In the genomic region with DNA sequence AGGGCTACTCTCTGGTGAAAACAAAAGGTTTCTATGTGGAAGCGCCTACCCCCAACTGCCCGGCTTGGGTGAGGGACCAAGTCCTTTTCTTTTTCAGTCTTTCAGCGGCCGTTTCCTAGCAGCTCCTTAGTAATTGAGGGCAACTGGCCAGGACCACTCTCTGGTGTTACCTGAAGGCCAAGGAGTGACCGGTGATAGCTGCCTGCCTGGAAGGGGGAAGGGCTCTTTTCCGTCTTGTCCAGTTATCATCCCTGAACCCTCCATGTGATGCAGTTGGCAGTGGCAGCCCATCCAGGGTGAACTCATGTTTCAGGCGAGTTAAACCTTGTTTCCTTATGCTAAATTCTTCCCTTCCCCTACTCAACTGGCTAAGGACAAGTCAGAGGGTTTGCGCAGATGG, we compare ENCODE assay signal across 20 cellular contexts. TPM values are rescaled to one million over a fixed set of nuclear protein-coding genes. Genes with fewer than 3 reads are reported as not detected.
DNase-seq lines count a peak whose midpoint lies in the region; ATAC-seq, FAIRE-seq and TF ChIP-seq lines count a peak whose summit lies in the region.
"Had no signal": no experiment of that assay in that cellular context is flagged by ENCODE, and none has a peak within 500 bp of the region (broad histone marks: within the 10 kb centered on the region; RNA-seq: fewer than 3 reads in every experiment).

No MANE protein-coding gene starts in this region.

- no peak overlapping the region for H4K91ac ChIP-seq in neuronal stem cell (ENCODE audit: low read depth, low read length, poor library complexity)

- H3K27me3 Mint-ChIP-seq in endothelial cell (ENCODE audit: unreplicated experiment) (peaks cover 2% of the 10 kb centered on the region), progenitor cell of endocrine pancreas (peaks cover 19% of the 10 kb centered on the region)

- no peaks in the 10 kb centered on the region for H3K79me2 ChIP-seq in OCI-LY7 (ENCODE audit: insufficient read depth, low read depth, low read length)

- no peak overlapping the region for H3K4ac ChIP-seq in neuronal stem cell (ENCODE audit: low read length)

- H2BK12ac ChIP-seq in neuronal stem cell (ENCODE audit: low read length), result no peak overlapping the region

- WGBS in neuronal stem cell (ENCODE audit: extremely low coverage in 2 of 2, insufficient read length in 2 of 2, insufficient replicate concordance in 1 of 2), 2 donors, result no CpG with 5 or more reads among the region's 8 CpGs
- WGBS in small intestine, 3 donors, result 88 to 94% (median 89%) methylated on average over 7 to 8 of the region's 8 CpGs

- H3K18ac ChIP-seq in neuronal stem cell (ENCODE audit: low read length), result peak overlapping the region; percentile 4

- H3K9me3 ChIP-seq in ES-I3 (ENCODE audit: control insufficient read depth, insufficient read depth, low read length), result 0 out of 2 replicates have a peak, but pooled peaks cover 3% of the 10 kb centered on the region
- H3K9me3 ChIP-seq in OCI-LY7 (ENCODE audit: low read length), result no peaks in the 10 kb centered on the region
- no peaks in the 10 kb centered on the region for H3K9me3 ChIP-seq in neuronal stem cell (replicated peaks in 1 of 2; ENCODE audit: control insufficient read depth in 2 of 2, insufficient read depth in 1 of 2, low read depth in 1 of 2, low read length in 2 of 2)
- H3K9me3 ChIP-seq in small intestine (ENCODE audit: control insufficient read depth, low read depth), result no peaks in the 10 kb centered on the region
- H3K9me3 ChIP-seq: HAP-1, MG63 had no signal

- no peak overlapping the region for H3K14ac ChIP-seq in neuronal stem cell (ENCODE audit: low read length)

- ATAC-seq in HG02981 (IDR thresholded peaks at IDR 0.05; ENCODE audit: unreplicated experiment), result no peak

- H3K27ac Mint-ChIP-seq in endothelial cell (ENCODE audit: unreplicated experiment), result peak overlapping the region; percentile 14
- H3K27ac Mint-ChIP-seq in progenitor cell of endocrine pancreas, result no peak overlapping the region
- H3K27ac Mint-ChIP-seq: CD4-positive, alpha-beta T cell; IgD-negative memory B cell had no signal

- H3K36me3 ChIP-seq in ES-I3 (ENCODE audit: insufficient read depth, low read length) (no peaks in the 10 kb centered on the region; the same call in 1 of the 2 replicates), OCI-LY7 (ENCODE audit: insufficient read depth, low read length) (no peaks in the 10 kb centered on the region), neuronal stem cell (replicated peaks in 1 of 2; ENCODE audit: control insufficient read depth in 2 of 2, insufficient read depth in 2 of 2, low read length in 2 of 2) (no peaks in the 10 kb centered on the region), small intestine (ENCODE audit: control insufficient read depth in 2 of 2, insufficient read depth in 2 of 2, low read length in 2 of 2) (no peaks in the 10 kb centered on the region)
- H3K36me3 ChIP-seq: HAP-1, MG63 had no signal

- H3K27me3 ChIP-seq in neuronal stem cell (ENCODE audit: control insufficient read depth in 3 of 3, insufficient read depth in 3 of 3, low read depth in 1 of 3, low read length in 3 of 3) (peaks cover 0 to 37% (median 2%) of the 10 kb centered on the region in 3 experiments), small intestine (ENCODE audit: control insufficient read depth in 2 of 2, insufficient read depth in 2 of 2, low read length in 2 of 2) (no peaks in the 10 kb centered on the region)
- H3K27me3 ChIP-seq: MG63 had no signal

- H2BK15ac ChIP-seq in neuronal stem cell (ENCODE audit: low read length), result no peak overlapping the region

- no peak overlapping the region for H2AK5ac ChIP-seq in neuronal stem cell (ENCODE audit: low read depth, low read length)

- TF ChIP-seq CTCF in OCI-LY7 (conservative IDR thresholded peaks at IDR 0.05; ENCODE audit: low read length) (no peak), endothelial cell (IDR thresholded peaks at IDR 0.05; ENCODE audit: unreplicated experiment) (no peak), progenitor cell of endocrine pancreas (IDR thresholded peaks at IDR 0.05; ENCODE audit: unreplicated experiment) (no peak)

- H2AFZ ChIP-seq in OCI-LY7 (ENCODE audit: low read length) (0 out of 2 replicates have a peak overlapping the region, but pooled peaks have one; percentile 21), neuronal stem cell (ENCODE audit: low read length) (no peak overlapping the region)
- H2AFZ ChIP-seq: PC-9 had no signal

- H3K9me3 Mint-ChIP-seq in endothelial cell (ENCODE audit: unreplicated experiment) (no peaks in the 10 kb centered on the region), progenitor cell of endocrine pancreas (ENCODE audit: low read depth) (no peaks in the 10 kb centered on the region)
- H3K9me3 Mint-ChIP-seq: CD4-positive, alpha-beta T cell; IgD-negative memory B cell had no signal

- no peaks in the 10 kb centered on the region for H4K20me1 ChIP-seq in OCI-LY7 (ENCODE audit: insufficient read depth, low read length)

- H3K9me2 ChIP-seq in OCI-LY7 (ENCODE audit: insufficient read depth, low read length), result no peaks in the 10 kb centered on the region

- no peaks in the 10 kb centered on the region for H3K79me1 ChIP-seq in neuronal stem cell (ENCODE audit: low read depth, low read length)

- H4K8ac ChIP-seq in neuronal stem cell (ENCODE audit: low read depth, low read length), result no peak overlapping the region

- no peak overlapping the region for H2BK5ac ChIP-seq in neuronal stem cell (ENCODE audit: low read length)

- no peak overlapping the region for H3K4me3 Mint-ChIP-seq in endothelial cell (ENCODE audit: unreplicated experiment)
- H3K4me3 Mint-ChIP-seq in progenitor cell of endocrine pancreas (ENCODE audit: low read depth), result no peak overlapping the region
- H3K4me3 Mint-ChIP-seq: CD4-positive, alpha-beta T cell had no signal

- H3K4me1 ChIP-seq in ES-I3 (ENCODE audit: insufficient read depth, low read length), result peaks cover 19% of the 10 kb centered on the region
- H3K4me1 ChIP-seq in OCI-LY7 (ENCODE audit: insufficient read depth, low read length, poor library complexity, severe bottlenecking), result no peaks in the 10 kb centered on the region
- H3K4me1 ChIP-seq in neuronal stem cell (ENCODE audit: control insufficient read depth in 2 of 2, insufficient read depth in 1 of 2, low read depth in 1 of 2, low read length in 2 of 2), result peaks cover 0 to 29% of the 10 kb centered on the region in 2 donors
- H3K4me1 ChIP-seq in small intestine (ENCODE audit: control insufficient read depth in 2 of 2, insufficient read depth in 1 of 2, low read depth in 1 of 2, low read length in 1 of 2), result peaks cover 0 to 5% of the 10 kb centered on the region in 2 donors
- H3K4me1 ChIP-seq: HAP-1 had no signal

- CTCF ChIA-PET in OCI-LY7 (lab: Charles Lee; ENCODE audit: unreplicated experiment), result interaction anchor here (0.6 kb wide), 1 partner anchor 13 kb away, joined by 3 read pairs; no protein-coding TSS in a partner anchor

- no peak for DNase-seq in OCI-LY7 (ENCODE audit: low spot score)
- no peak for DNase-seq in endothelial cell (ENCODE audit: low spot score)
- no peak for DNase-seq in neuronal stem cell (ENCODE audit: low spot score)
- no peak for DNase-seq in UCSD-AML1 (lab: John Stamatoyannopoulos, UW; ENCODE audit: unreplicated experiment)
- DNase-seq in small intestine, result no peak
- no peak for DNase-seq in progenitor cell of endocrine pancreas (ENCODE audit: low spot score, unreplicated experiment)
- DNase-seq: CD4-positive, alpha-beta T cell; NCI-H1092; NCI-H187 treated with DMSO at 0.1 percent for 48 hours; NCI-H774; PC-9 had no signal

- no peak for FAIRE-seq in small intestine (lab: Jason Lieb, UNC)
- FAIRE-seq: GM12891 had no signal

- no TSS peak for BruUV-seq in OCI-LY7 (replicated peaks; lab: Mats Ljungman, UMichigan)

- no peak overlapping the region for H3K23ac ChIP-seq in neuronal stem cell (ENCODE audit: low read depth, low read length, poor library complexity)

- POLR2A ChIA-PET in OCI-LY7 (lab: Charles Lee), result no interaction called here

- intact Hi-C loops in OCI-LY7 (cut with micrococcal nuclease; ENCODE audit: unreplicated experiment), result no loop called here

- H2BK120ac ChIP-seq in neuronal stem cell (ENCODE audit: low read depth, low read length), result no peak overlapping the region

- peaks cover 7% of the 10 kb centered on the region for H3K4me1 Mint-ChIP-seq in endothelial cell (ENCODE audit: unreplicated experiment)
- H3K4me1 Mint-ChIP-seq in progenitor cell of endocrine pancreas (ENCODE audit: low read depth), result peaks cover 9% of the 10 kb centered on the region

- H3K27ac ChIP-seq in OCI-LY7 (ENCODE audit: low read depth, low read length, poor library complexity, severe bottlenecking) (no peak overlapping the region), neuronal stem cell (replicated peaks; ENCODE audit: low read length) (no peak overlapping the region), small intestine (ENCODE audit: low read depth in 1 of 2, low read length in 1 of 2) (no peak overlapping the region)
- H3K27ac ChIP-seq: PC-9 had no signal

- no peaks in the 10 kb centered on the region for H3K36me3 Mint-ChIP-seq in endothelial cell (ENCODE audit: low read depth, unreplicated experiment)
- H3K36me3 Mint-ChIP-seq in progenitor cell of endocrine pancreas (ENCODE audit: insufficient read depth), result no peaks in the 10 kb centered on the region
- H3K36me3 Mint-ChIP-seq: IgD-negative memory B cell had no signal

- H3K4me3 ChIP-seq in OCI-LY7 (ENCODE audit: low read depth, low read length, poor library complexity, severe bottlenecking) (no peak overlapping the region), neuronal stem cell (ENCODE audit: low read length in 2 of 2) (no peak overlapping the region), small intestine (ENCODE audit: low read depth in 1 of 2, low read length in 2 of 2) (no peak overlapping the region)
- H3K4me3 ChIP-seq: HAP-1, MG63, PC-9 had no signal

- H3K9ac ChIP-seq in ES-I3 (ENCODE audit: low read depth, low read length) (peak overlapping the region; percentile 38; the same call in 1 of the 2 replicates), neuronal stem cell (ENCODE audit: low read depth, low read length, poor library complexity) (no peak overlapping the region)

- no peak overlapping the region for H3K4me2 ChIP-seq in OCI-LY7 (ENCODE audit: low read length)
- H3K4me2 ChIP-seq in neuronal stem cell (ENCODE audit: insufficient read depth, low read length, poor library complexity, severe bottlenecking), result no peak overlapping the region
- H3K4me2 ChIP-seq: PC-9 had no signal

RNA-seq across cellular contexts. Expression of gene RHCG, which starts 33.3 kb away (rescaled TPM):
- total RNA-seq in OCI-LY7 (2014; rRNA removed; shearing (Covaris generic)), result not detected in 2 replicates
- total RNA-seq in OCI-LY7 (2022) (not detected in 2 replicates), endothelial cell (ENCODE audit: unreplicated experiment) (not detected), progenitor cell of endocrine pancreas (not detected in 2 replicates)
- not detected for polyA plus RNA-seq in neuronal stem cell (2013, experiment 1 of 2)
- not detected for polyA plus RNA-seq in neuronal stem cell (2013, experiment 2 of 2)
- polyA plus RNA-seq in small intestine, result 1 to 10 TPM in 2 of 3 donors, under 1 TPM in 1; 0.81 to 2.2 (median 1.9) TPM
- total RNA-seq: CD4-positive, alpha-beta T cell; G401; LHCN-M2 had no signal
- polyA plus RNA-seq: BJ, IgD-negative memory B cell had no signal
